10 cellular contexts compared by ENCODE assay signal in the genomic region with DNA sequence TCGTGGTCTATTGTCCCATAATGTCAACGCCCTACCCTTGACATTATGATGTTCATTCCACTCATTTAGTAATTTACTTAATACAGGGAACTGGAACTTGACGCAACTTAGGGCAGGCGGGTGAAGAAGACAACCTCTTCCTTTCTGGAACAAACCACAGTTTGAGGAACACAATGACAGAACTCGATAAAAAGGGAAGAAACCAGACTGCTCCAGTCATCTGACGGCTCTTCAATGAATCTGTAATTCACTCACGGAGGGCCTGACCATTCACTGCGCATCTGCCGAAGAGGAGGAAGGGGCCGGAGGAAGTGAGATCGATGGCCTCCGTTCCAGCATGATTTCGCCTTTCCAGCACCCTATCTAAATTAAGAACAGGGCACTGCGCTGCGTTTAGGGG.
DNase-seq lines count a peak whose midpoint lies in the region; ATAC-seq and TF ChIP-seq lines count a peak whose summit lies in the region.
"Had no signal": no experiment of that assay in that cellular context is flagged by ENCODE, and none has a peak within 500 bp of the region (broad histone marks: within the 10 kb centered on the region; RNA-seq: fewer than 3 reads in every experiment).

No MANE protein-coding gene starts in this region.

- TF ChIP-seq CTCF in WTC11 (IDR thresholded peaks at IDR 0.05): no peak

- H3K4me1 ChIP-seq in right cardiac atrium (ENCODE audit: control insufficient read depth, insufficient read depth, low read length): peaks cover 4% of the 10 kb centered on the region

- CTCF ChIA-PET in WTC11 (lab: Charles Lee): no interaction called here

- intact Hi-C loops in right cardiac atrium (cut with DNase I): no loop called here

- H3K9me3 Mint-ChIP-seq in WTC11: peaks cover 5% of the 10 kb centered on the region
- peaks cover 3% of the 10 kb centered on the region for H3K9me3 Mint-ChIP-seq in stimulated activated memory B cell treated with anti-CD40 and anti-IgM and Interleukin-4, amounts not matched to agents 10 μg/mL and 1 μg/mL and 100 μg/mL, for 72 hours

- no peaks in the 10 kb centered on the region for H3K36me3 Mint-ChIP-seq in WTC11
- peaks cover 60% of the 10 kb centered on the region for H3K36me3 Mint-ChIP-seq in stimulated activated memory B cell treated with anti-CD40 and anti-IgM and Interleukin-4, amounts not matched to agents 10 μg/mL and 1 μg/mL and 100 μg/mL, for 72 hours

- H3K27me3 Mint-ChIP-seq in WTC11 (ENCODE audit: low read depth): no peaks in the 10 kb centered on the region
- no peaks in the 10 kb centered on the region for H3K27me3 Mint-ChIP-seq in stimulated activated memory B cell treated with anti-CD40 and anti-IgM and Interleukin-4, amounts not matched to agents 10 μg/mL and 1 μg/mL and 100 μg/mL, for 72 hours

- no peak overlapping the region for H3K4me3 ChIP-seq in right cardiac atrium (ENCODE audit: low read length)
- H3K4me3 ChIP-seq: SJSA1 had no signal

- H3K27ac Mint-ChIP-seq in WTC11: peak overlapping the region; percentile 3; the same call in 1 of the 2 replicates
- H3K27ac Mint-ChIP-seq in stimulated activated memory B cell treated with anti-CD40 and anti-IgM and Interleukin-4, amounts not matched to agents 10 μg/mL and 1 μg/mL and 100 μg/mL, for 72 hours: peak overlapping the region; percentile 61

- no peaks in the 10 kb centered on the region for H3K9me3 ChIP-seq in right cardiac atrium (ENCODE audit: control insufficient read depth, low read length)
- H3K9me3 ChIP-seq: SJSA1 had no signal

- DNase-seq in Kasumi-1 (lab: John Stamatoyannopoulos, UW): peak; percentile 78 to 80
- DNase-seq in WTC11 (ENCODE audit: low spot score): no peak
- DNase-seq in right cardiac atrium: peak in 2 of 3 donors; percentile 33 to 59
- DNase-seq: NCI-H1105 treated with DMSO at 0.1 percent for 48 hours had no signal

- POLR2A ChIA-PET in WTC11 (lab: Charles Lee): no interaction called here

- H3K4me1 Mint-ChIP-seq in WTC11: peaks cover 28% of the 10 kb centered on the region
- peaks cover 55% of the 10 kb centered on the region for H3K4me1 Mint-ChIP-seq in stimulated activated memory B cell treated with anti-CD40 and anti-IgM and Interleukin-4, amounts not matched to agents 10 μg/mL and 1 μg/mL and 100 μg/mL, for 72 hours

- ATAC-seq in WTC11 (no peak), right cardiac atrium (peak; percentile 44 to 56), GM21786 (IDR thresholded peaks at IDR 0.05; ENCODE audit: unreplicated experiment) (no peak), GM21367 (IDR thresholded peaks at IDR 0.05; ENCODE audit: unreplicated experiment) (no peak), HG02870 (IDR thresholded peaks at IDR 0.05; ENCODE audit: unreplicated experiment) (no peak), GM19395 (IDR thresholded peaks at IDR 0.05; ENCODE audit: unreplicated experiment) (no peak)
- ATAC-seq in stimulated activated memory B cell treated with anti-CD40 and anti-IgM and Interleukin-4, amounts not matched to agents 10 μg/mL and 1 μg/mL and 100 μg/mL, for 72 hours: no peak

- H3K27ac ChIP-seq in right cardiac atrium (ENCODE audit: low read length): no peak overlapping the region

- H3K27me3 ChIP-seq in right cardiac atrium (ENCODE audit: control insufficient read depth, insufficient read depth): no peaks in the 10 kb centered on the region
- H3K27me3 ChIP-seq: SJSA1 had no signal

- WGBS in right cardiac atrium: 84% methylated on average over 15 of the region's 15 CpGs

- H3K4me3 Mint-ChIP-seq in WTC11: no peak overlapping the region
- H3K4me3 Mint-ChIP-seq in stimulated activated memory B cell treated with anti-CD40 and anti-IgM and Interleukin-4, amounts not matched to agents 10 μg/mL and 1 μg/mL and 100 μg/mL, for 72 hours: no peak overlapping the region

TF ChIP-seq in WTC11, 78 proteins besides CTCF, POLR2A, EP300 and RAD21 (continues in another document):
- TF ChIP-seq, protein P1, sequence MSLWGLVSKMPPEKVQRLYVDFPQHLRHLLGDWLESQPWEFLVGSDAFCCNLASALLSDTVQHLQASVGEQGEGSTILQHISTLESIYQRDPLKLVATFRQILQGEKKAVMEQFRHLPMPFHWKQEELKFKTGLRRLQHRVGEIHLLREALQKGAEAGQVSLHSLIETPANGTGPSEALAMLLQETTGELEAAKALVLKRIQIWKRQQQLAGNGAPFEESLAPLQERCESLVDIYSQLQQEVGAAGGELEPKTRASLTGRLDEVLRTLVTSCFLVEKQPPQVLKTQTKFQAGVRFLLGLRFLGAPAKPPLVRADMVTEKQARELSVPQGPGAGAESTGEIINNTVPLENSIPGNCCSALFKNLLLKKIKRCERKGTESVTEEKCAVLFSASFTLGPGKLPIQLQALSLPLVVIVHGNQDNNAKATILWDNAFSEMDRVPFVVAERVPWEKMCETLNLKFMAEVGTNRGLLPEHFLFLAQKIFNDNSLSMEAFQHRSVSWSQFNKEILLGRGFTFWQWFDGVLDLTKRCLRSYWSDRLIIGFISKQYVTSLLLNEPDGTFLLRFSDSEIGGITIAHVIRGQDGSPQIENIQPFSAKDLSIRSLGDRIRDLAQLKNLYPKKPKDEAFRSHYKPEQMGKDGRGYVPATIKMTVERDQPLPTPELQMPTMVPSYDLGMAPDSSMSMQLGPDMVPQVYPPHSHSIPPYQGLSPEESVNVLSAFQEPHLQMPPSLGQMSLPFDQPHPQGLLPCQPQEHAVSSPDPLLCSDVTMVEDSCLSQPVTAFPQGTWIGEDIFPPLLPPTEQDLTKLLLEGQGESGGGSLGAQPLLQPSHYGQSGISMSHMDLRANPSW (CRISPR knock-in tag; conservative IDR thresholded peaks at IDR 0.05; ENCODE audit: low read depth): no peak
- TF ChIP-seq, protein P2, sequence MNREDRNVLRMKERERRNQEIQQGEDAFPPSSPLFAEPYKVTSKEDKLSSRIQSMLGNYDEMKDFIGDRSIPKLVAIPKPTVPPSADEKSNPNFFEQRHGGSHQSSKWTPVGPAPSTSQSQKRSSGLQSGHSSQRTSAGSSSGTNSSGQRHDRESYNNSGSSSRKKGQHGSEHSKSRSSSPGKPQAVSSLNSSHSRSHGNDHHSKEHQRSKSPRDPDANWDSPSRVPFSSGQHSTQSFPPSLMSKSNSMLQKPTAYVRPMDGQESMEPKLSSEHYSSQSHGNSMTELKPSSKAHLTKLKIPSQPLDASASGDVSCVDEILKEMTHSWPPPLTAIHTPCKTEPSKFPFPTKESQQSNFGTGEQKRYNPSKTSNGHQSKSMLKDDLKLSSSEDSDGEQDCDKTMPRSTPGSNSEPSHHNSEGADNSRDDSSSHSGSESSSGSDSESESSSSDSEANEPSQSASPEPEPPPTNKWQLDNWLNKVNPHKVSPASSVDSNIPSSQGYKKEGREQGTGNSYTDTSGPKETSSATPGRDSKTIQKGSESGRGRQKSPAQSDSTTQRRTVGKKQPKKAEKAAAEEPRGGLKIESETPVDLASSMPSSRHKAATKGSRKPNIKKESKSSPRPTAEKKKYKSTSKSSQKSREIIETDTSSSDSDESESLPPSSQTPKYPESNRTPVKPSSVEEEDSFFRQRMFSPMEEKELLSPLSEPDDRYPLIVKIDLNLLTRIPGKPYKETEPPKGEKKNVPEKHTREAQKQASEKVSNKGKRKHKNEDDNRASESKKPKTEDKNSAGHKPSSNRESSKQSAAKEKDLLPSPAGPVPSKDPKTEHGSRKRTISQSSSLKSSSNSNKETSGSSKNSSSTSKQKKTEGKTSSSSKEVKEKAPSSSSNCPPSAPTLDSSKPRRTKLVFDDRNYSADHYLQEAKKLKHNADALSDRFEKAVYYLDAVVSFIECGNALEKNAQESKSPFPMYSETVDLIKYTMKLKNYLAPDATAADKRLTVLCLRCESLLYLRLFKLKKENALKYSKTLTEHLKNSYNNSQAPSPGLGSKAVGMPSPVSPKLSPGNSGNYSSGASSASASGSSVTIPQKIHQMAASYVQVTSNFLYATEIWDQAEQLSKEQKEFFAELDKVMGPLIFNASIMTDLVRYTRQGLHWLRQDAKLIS (CRISPR knock-in tag; IDR thresholded peaks at IDR 0.05; ENCODE audit: borderline replicate concordance): no peak
- TF ChIP-seq ZNF138 (CRISPR knock-in tag; conservative IDR thresholded peaks at IDR 0.05): no peak
- no peak for TF ChIP-seq GABPB1 (CRISPR knock-in tag; IDR thresholded peaks at IDR 0.05)
- no peak for TF ChIP-seq JAZF1 (CRISPR knock-in tag; IDR thresholded peaks at IDR 0.05)
- TF ChIP-seq, protein P3, sequence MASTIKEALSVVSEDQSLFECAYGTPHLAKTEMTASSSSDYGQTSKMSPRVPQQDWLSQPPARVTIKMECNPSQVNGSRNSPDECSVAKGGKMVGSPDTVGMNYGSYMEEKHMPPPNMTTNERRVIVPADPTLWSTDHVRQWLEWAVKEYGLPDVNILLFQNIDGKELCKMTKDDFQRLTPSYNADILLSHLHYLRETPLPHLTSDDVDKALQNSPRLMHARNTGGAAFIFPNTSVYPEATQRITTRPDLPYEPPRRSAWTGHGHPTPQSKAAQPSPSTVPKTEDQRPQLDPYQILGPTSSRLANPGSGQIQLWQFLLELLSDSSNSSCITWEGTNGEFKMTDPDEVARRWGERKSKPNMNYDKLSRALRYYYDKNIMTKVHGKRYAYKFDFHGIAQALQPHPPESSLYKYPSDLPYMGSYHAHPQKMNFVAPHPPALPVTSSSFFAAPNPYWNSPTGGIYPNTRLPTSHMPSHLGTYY (CRISPR knock-in tag; IDR thresholded peaks at IDR 0.05): no peak
- no peak for TF ChIP-seq ZNF396 (CRISPR knock-in tag; IDR thresholded peaks at IDR 0.05; ENCODE audit: borderline replicate concordance)
- TF ChIP-seq, protein P4, sequence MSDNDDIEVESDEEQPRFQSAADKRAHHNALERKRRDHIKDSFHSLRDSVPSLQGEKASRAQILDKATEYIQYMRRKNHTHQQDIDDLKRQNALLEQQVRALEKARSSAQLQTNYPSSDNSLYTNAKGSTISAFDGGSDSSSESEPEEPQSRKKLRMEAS (CRISPR knock-in tag; IDR thresholded peaks at IDR 0.05): no peak
- TF ChIP-seq ZNF425 (CRISPR knock-in tag; conservative IDR thresholded peaks at IDR 0.05): no peak

Comparison
In these comparisons a context has a peak if more than half of its experiments do, and no peak if none do; other contexts are left out.
1. ATAC-seq: peak in right cardiac atrium (2 of 2); none in WTC11 (single experiment), stimulated activated memory B cell treated with anti-CD40 and anti-IgM and Interleukin-4, amounts not matched to agents 10 μg/mL and 1 μg/mL and 100 μg/mL, for 72 hours (single experiment), GM21786 (single experiment), GM21367 (single experiment), HG02870 (single experiment) and GM19395 (single experiment).